28 cellular contexts compared by ENCODE assay signal in genomic region chr17:61131555-61131954, GRCh38.
DNase-seq lines count a peak whose midpoint lies in the region; ATAC-seq and TF ChIP-seq lines count a peak whose summit lies in the region.
"Had no signal": no experiment of that assay in that cellular context is flagged by ENCODE, and none has a peak within 500 bp of the region (broad histone marks: within the 10 kb centered on the region; RNA-seq: fewer than 3 reads in every experiment).

No MANE protein-coding gene starts in this region.

- peak; percentile 30 for DNase-seq in activated CD4-positive, alpha-beta T cell treated with anti-CD3 and anti-CD28 coated beads, Interleukin-2, amount 10 ng/mL, durations not matched to agents 24 days and 14 days
- DNase-seq in activated CD4-positive, alpha-beta T cell treated with anti-CD3 and anti-CD28 coated beads for 1 hour: no peak
- DNase-seq in esophagus muscularis mucosa (ENCODE audit: extremely low spot score) (no peak), medulla oblongata (ENCODE audit: extremely low spot score) (peak; percentile 16), AG08395 (ENCODE audit: low spot score) (no peak), mesenteric fat pad (ENCODE audit: low spot score) (no peak)
- no peak for DNase-seq in stimulated activated naive CD8-positive, alpha-beta T cell treated with anti-CD3 and anti-CD28 coated beads, Interleukin-15, Interleukin-2, amounts not matched to agents 100 U/mL and 50 U/mL, for 24 hours
- DNase-seq: activated CD4-positive, alpha-beta memory T cell treated with anti-CD3 and anti-CD28 coated beads for 36 hours; activated CD8-positive, alpha-beta memory T cell treated with anti-CD3 and anti-CD28 coated beads, Interleukin-2, amount 50 U/mL, for 4 hours; activated naive CD4-positive, alpha-beta T cell treated with anti-CD3 and anti-CD28 coated beads, Interleukin-2, amount 50 U/mL, for 16 hours; amniotic stem cell; cortex of kidney; effector memory CD8-positive, alpha-beta T cell; hippocampal formation; left ventricle myocardium superior; NCI-H1694; NCI-H446 treated with DMSO at 0.1 percent for 48 hours; right cardiac atrium; Right ventricle myocardium superior; stimulated activated CD4-positive, alpha-beta T cell treated with anti-CD3 and anti-CD28 coated beads, Interleukin-4, amount 100 ng/mL, for 1 hour; substantia nigra; SW 1271; T1000 had no signal

- H3K27me3 ChIP-seq in esophagus muscularis mucosa: no peaks in the 10 kb centered on the region

- H3K36me3 ChIP-seq in esophagus muscularis mucosa: no peaks in the 10 kb centered on the region
- H3K36me3 ChIP-seq: HAP-1 had no signal

- intact Hi-C loops in activated CD4-positive, alpha-beta T cell treated with anti-CD3 and anti-CD28 coated beads, Interleukin-2, amount 10 ng/mL, durations not matched to agents 24 days and 14 days (cut with micrococcal nuclease): no loop called here
- intact Hi-C loops in esophagus muscularis mucosa (cut with DNase I): no loop called here

- TF ChIP-seq POLR2A in esophagus muscularis mucosa (IDR thresholded peaks at IDR 0.05; ENCODE audit: low read depth): no peak

- no peaks in the 10 kb centered on the region for H3K9me3 ChIP-seq in esophagus muscularis mucosa
- H3K9me3 ChIP-seq: HAP-1 had no signal

- peaks cover 3% of the 10 kb centered on the region for H3K27me3 Mint-ChIP-seq in activated CD4-positive, alpha-beta T cell treated with anti-CD3 and anti-CD28 coated beads, Interleukin-2, amount 10 ng/mL, durations not matched to agents 24 days and 14 days
- H3K27me3 Mint-ChIP-seq: activated CD4-positive, alpha-beta memory T cell treated with anti-CD3 and anti-CD28 coated beads for 36 hours; effector memory CD8-positive, alpha-beta T cell had no signal

- H3K4me1 Mint-ChIP-seq in activated CD4-positive, alpha-beta T cell treated with anti-CD3 and anti-CD28 coated beads, Interleukin-2, amount 10 ng/mL, durations not matched to agents 24 days and 14 days: peaks cover 4% of the 10 kb centered on the region

- H3K27ac Mint-ChIP-seq in activated CD4-positive, alpha-beta T cell treated with anti-CD3 and anti-CD28 coated beads, Interleukin-2, amount 10 ng/mL, durations not matched to agents 24 days and 14 days: no peak overlapping the region
- H3K27ac Mint-ChIP-seq: activated CD4-positive, alpha-beta memory T cell treated with anti-CD3 and anti-CD28 coated beads for 36 hours; effector memory CD8-positive, alpha-beta T cell had no signal

- H3K9me3 Mint-ChIP-seq in activated CD4-positive, alpha-beta T cell treated with anti-CD3 and anti-CD28 coated beads, Interleukin-2, amount 10 ng/mL, durations not matched to agents 24 days and 14 days: no peaks in the 10 kb centered on the region
- H3K9me3 Mint-ChIP-seq: activated CD4-positive, alpha-beta memory T cell treated with anti-CD3 and anti-CD28 coated beads for 36 hours; effector memory CD8-positive, alpha-beta T cell; neural crest cell had no signal

- H3K4me3 Mint-ChIP-seq in activated CD4-positive, alpha-beta T cell treated with anti-CD3 and anti-CD28 coated beads, Interleukin-2, amount 10 ng/mL, durations not matched to agents 24 days and 14 days: no peak overlapping the region
- H3K4me3 Mint-ChIP-seq: activated CD4-positive, alpha-beta memory T cell treated with anti-CD3 and anti-CD28 coated beads for 36 hours; effector memory CD8-positive, alpha-beta T cell; neural crest cell had no signal

- no peaks in the 10 kb centered on the region for H3K36me3 Mint-ChIP-seq in activated CD4-positive, alpha-beta T cell treated with anti-CD3 and anti-CD28 coated beads, Interleukin-2, amount 10 ng/mL, durations not matched to agents 24 days and 14 days (ENCODE audit: low read depth)
- H3K36me3 Mint-ChIP-seq: activated CD4-positive, alpha-beta memory T cell treated with anti-CD3 and anti-CD28 coated beads for 36 hours had no signal

- no peak for TF ChIP-seq CTCF in esophagus muscularis mucosa (IDR thresholded peaks at IDR 0.05)

- ATAC-seq in HG03097 (IDR thresholded peaks at IDR 0.05; ENCODE audit: low FRiP score, unreplicated experiment): no peak
- no peak for ATAC-seq in stimulated activated naive CD8-positive, alpha-beta T cell treated with anti-CD3 and anti-CD28 coated beads, Interleukin-15, Interleukin-2, amounts not matched to agents 100 U/mL and 50 U/mL, for 24 hours
- ATAC-seq: effector memory CD8-positive, alpha-beta T cell; GM12878; left ventricle myocardium superior had no signal

- no peak overlapping the region for H3K4me3 ChIP-seq in esophagus muscularis mucosa
- H3K4me3 ChIP-seq: GM12878, HAP-1 had no signal

- TF ChIP-seq EP300 in esophagus muscularis mucosa (IDR thresholded peaks at IDR 0.05): no peak

- peak overlapping the region in 3 of 4 donors; percentile 25 to 47 (median 32) for H3K27ac ChIP-seq in esophagus muscularis mucosa (replicated peaks in 1 of 4)
- H3K27ac ChIP-seq: 22Rv1 had no signal

- WGBS in esophagus muscularis mucosa: 64% methylated on average over 3 of the region's 3 CpGs

- H3K4me1 ChIP-seq in esophagus muscularis mucosa: peaks cover 6 to 34% (median 30%) of the 10 kb centered on the region in 4 donors
- H3K4me1 ChIP-seq: HAP-1 had no signal

Comparison
In these comparisons a context has a peak if more than half of its experiments do, and no peak if none do; other contexts are left out.
1. DNase-seq: peak in activated CD4-positive, alpha-beta T cell treated with anti-CD3 and anti-CD28 coated beads, Interleukin-2, amount 10 ng/mL, durations not matched to agents 24 days and 14 days (single experiment) and medulla oblongata (single experiment); none in activated CD4-positive, alpha-beta T cell treated with anti-CD3 and anti-CD28 coated beads for 1 hour (single experiment), esophagus muscularis mucosa (single experiment), AG08395 (single experiment), stimulated activated naive CD8-positive, alpha-beta T cell treated with anti-CD3 and anti-CD28 coated beads, Interleukin-15, Interleukin-2, amounts not matched to agents 100 U/mL and 50 U/mL, for 24 hours (single experiment) and mesenteric fat pad (single experiment).